In genomic region chr10:11237571-11237970, GRCh38 we compare ENCODE assay signal across 9 cellular contexts.
DNase-seq lines count a peak whose midpoint lies in the region; ATAC-seq lines count a peak whose summit lies in the region.
"Had no signal": no experiment of that assay in that cellular context is flagged by ENCODE, and none has a peak within 500 bp of the region (broad histone marks: within the 10 kb centered on the region; RNA-seq: fewer than 3 reads in every experiment).

No MANE protein-coding gene starts in this region.

- intact Hi-C loops in posterior cingulate gyrus (cut with DNase I) = no loop called here

- H3K36me3 Mint-ChIP-seq in activated CD8-positive, alpha-beta memory T cell treated with anti-CD3 and anti-CD28 coated beads, Interleukin-2, amount 10 ng/mL, durations not matched to agents 7 days and 5 days = peaks cover 58% of the 10 kb centered on the region

- no peaks in the 10 kb centered on the region for H3K9me3 Mint-ChIP-seq in activated CD8-positive, alpha-beta memory T cell treated with anti-CD3 and anti-CD28 coated beads, Interleukin-2, amount 10 ng/mL, durations not matched to agents 7 days and 5 days (ENCODE audit: low read depth)

- H3K4me1 Mint-ChIP-seq in activated CD8-positive, alpha-beta memory T cell treated with anti-CD3 and anti-CD28 coated beads, Interleukin-2, amount 10 ng/mL, durations not matched to agents 7 days and 5 days = peaks cover 92% of the 10 kb centered on the region

- DNase-seq in activated CD8-positive, alpha-beta memory T cell treated with anti-CD3 and anti-CD28 coated beads, Interleukin-2, amount 10 ng/mL, durations not matched to agents 7 days and 5 days = no peak
- DNase-seq in stimulated activated CD8-positive, alpha-beta memory T cell treated with anti-CD3 and anti-CD28 coated beads, Interleukin-12 subunit alpha, Interleukin-12 subunit beta, amount 100 ng/mL, for 4 hours (ENCODE audit: low read depth) = peak; percentile 43
- DNase-seq in glomerular visceral epithelial cell (ENCODE audit: extremely low spot score) (no peak), posterior cingulate gyrus (no peak)
- DNase-seq: NCI-H510A had no signal

- no peaks in the 10 kb centered on the region for H3K27me3 Mint-ChIP-seq in activated CD8-positive, alpha-beta memory T cell treated with anti-CD3 and anti-CD28 coated beads, Interleukin-2, amount 10 ng/mL, durations not matched to agents 7 days and 5 days

- CTCF ChIA-PET in activated CD8-positive, alpha-beta memory T cell treated with anti-CD3 and anti-CD28 coated beads, Interleukin-2, amount 10 ng/mL, durations not matched to agents 7 days and 5 days (lab: Charles Lee) = interaction anchor here (1.0 to 1.9 kb wide), 2 partner anchors 25 to 63 kb away, joined by 4 to 5 read pairs; no protein-coding TSS in a partner anchor

- peak overlapping the region; percentile 85 for H3K27ac Mint-ChIP-seq in activated CD8-positive, alpha-beta memory T cell treated with anti-CD3 and anti-CD28 coated beads, Interleukin-2, amount 10 ng/mL, durations not matched to agents 7 days and 5 days

- H3K4me3 Mint-ChIP-seq in activated CD8-positive, alpha-beta memory T cell treated with anti-CD3 and anti-CD28 coated beads, Interleukin-2, amount 10 ng/mL, durations not matched to agents 7 days and 5 days = peak overlapping the region; percentile 37

- ATAC-seq in GM19025 (IDR thresholded peaks at IDR 0.05; ENCODE audit: low read depth, unreplicated experiment) = peak; percentile 28
- peak; percentile 28 for ATAC-seq in HG02852 (IDR thresholded peaks at IDR 0.05; ENCODE audit: unreplicated experiment)
- peak; percentile 13 for ATAC-seq in activated CD8-positive, alpha-beta memory T cell treated with anti-CD3 and anti-CD28 coated beads, Interleukin-2, amount 10 ng/mL, durations not matched to agents 7 days and 5 days
- no peak for ATAC-seq in HG03571 (IDR thresholded peaks at IDR 0.05; ENCODE audit: unreplicated experiment)
- ATAC-seq: K562 had no signal
